2 cellular contexts compared by ENCODE assay signal in the genomic region with DNA sequence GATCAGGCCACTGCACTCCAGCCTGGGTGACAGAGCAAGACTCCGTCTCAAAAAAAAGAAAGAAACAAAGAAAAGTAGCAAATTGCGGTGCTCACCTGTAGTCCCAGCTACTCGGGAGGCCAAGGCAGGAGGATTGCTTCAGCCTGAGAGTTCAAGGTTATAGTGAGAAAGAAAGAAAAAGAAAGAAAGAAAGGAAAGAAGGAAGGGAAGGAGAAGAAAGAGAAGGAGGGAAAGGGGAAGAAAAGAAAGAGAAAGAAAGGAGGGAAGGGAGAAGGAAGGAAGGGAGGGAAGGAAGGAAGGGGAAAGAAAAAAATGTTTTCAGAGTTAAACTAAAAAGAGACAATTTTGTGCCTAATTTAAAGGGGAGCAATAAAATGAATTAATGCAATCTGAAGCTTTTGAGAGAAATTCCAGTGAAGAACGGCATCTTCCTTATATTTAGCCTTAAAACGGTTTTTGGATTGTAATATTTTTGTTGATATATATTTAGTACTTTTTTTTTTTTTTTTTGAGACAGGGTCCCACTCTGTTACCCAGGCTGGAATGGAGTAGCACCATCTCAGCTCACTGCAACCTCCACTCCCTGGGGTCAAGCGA.
TF ChIP-seq lines count a peak whose summit lies in the region.

No MANE protein-coding gene starts in this region.

TF ChIP-seq in GM23338, 12 proteins besides CTCF, POLR2A, EP300 and RAD21 (continues in another document):
- TF ChIP-seq EZH2phosphoT487 (IDR thresholded peaks at IDR 0.05; ENCODE audit: unreplicated experiment) (no peak), EZH2 (IDR thresholded peaks at IDR 0.05; ENCODE audit: low read depth, unreplicated experiment) (no peak), STAT1 (IDR thresholded peaks at IDR 0.05; ENCODE audit: unreplicated experiment) (no peak), POLR2AphosphoS5 (IDR thresholded peaks at IDR 0.05; ENCODE audit: low read depth) (no peak), CREB1 (CRISPR knock-in tag; IDR thresholded peaks at IDR 0.05; ENCODE audit: low read depth) (no peak), ZNF114 (CRISPR knock-in tag; IDR thresholded peaks at IDR 0.05) (no peak)
- TF ChIP-seq, protein P1, sequence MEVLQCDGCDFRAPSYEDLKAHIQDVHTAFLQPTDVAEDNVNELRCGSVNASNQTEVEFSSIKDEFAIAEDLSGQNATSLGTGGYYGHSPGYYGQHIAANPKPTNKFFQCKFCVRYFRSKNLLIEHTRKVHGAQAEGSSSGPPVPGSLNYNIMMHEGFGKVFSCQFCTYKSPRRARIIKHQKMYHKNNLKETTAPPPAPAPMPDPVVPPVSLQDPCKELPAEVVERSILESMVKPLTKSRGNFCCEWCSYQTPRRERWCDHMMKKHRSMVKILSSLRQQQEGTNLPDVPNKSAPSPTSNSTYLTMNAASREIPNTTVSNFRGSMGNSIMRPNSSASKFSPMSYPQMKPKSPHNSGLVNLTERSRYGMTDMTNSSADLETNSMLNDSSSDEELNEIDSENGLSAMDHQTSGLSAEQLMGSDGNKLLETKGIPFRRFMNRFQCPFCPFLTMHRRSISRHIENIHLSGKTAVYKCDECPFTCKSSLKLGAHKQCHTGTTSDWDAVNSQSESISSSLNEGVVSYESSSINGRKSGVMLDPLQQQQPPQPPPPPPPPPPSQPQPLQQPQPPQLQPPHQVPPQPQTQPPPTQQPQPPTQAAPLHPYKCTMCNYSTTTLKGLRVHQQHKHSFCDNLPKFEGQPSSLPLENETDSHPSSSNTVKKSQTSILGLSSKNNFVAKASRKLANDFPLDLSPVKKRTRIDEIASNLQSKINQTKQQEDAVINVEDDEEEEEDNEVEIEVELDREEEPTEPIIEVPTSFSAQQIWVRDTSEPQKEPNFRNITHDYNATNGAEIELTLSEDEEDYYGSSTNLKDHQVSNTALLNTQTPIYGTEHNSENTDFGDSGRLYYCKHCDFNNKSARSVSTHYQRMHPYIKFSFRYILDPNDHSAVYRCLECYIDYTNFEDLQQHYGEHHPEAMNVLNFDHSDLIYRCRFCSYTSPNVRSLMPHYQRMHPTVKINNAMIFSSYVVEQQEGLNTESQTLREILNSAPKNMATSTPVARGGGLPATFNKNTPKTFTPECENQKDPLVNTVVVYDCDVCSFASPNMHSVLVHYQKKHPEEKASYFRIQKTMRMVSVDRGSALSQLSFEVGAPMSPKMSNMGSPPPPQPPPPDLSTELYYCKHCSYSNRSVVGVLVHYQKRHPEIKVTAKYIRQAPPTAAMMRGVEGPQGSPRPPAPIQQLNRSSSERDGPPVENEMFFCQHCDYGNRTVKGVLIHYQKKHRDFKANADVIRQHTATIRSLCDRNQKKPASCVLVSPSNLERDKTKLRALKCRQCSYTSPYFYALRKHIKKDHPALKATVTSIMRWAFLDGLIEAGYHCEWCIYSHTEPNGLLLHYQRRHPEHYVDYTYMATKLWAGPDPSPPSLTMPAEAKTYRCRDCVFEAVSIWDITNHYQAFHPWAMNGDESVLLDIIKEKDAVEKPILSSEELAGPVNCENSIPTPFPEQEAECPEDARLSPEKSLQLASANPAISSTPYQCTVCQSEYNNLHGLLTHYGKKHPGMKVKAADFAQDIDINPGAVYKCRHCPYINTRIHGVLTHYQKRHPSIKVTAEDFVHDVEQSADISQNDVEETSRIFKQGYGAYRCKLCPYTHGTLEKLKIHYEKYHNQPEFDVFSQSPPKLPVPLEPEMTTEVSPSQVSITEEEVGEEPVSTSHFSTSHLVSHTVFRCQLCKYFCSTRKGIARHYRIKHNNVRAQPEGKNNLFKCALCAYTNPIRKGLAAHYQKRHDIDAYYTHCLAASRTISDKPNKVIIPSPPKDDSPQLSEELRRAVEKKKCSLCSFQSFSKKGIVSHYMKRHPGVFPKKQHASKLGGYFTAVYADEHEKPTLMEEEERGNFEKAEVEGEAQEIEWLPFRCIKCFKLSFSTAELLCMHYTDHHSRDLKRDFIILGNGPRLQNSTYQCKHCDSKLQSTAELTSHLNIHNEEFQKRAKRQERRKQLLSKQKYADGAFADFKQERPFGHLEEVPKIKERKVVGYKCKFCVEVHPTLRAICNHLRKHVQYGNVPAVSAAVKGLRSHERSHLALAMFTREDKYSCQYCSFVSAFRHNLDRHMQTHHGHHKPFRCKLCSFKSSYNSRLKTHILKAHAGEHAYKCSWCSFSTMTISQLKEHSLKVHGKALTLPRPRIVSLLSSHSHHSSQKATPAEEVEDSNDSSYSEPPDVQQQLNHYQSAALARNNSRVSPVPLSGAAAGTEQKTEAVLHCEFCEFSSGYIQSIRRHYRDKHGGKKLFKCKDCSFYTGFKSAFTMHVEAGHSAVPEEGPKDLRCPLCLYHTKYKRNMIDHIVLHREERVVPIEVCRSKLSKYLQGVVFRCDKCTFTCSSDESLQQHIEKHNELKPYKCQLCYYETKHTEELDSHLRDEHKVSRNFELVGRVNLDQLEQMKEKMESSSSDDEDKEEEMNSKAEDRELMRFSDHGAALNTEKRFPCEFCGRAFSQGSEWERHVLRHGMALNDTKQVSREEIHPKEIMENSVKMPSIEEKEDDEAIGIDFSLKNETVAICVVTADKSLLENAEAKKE (CRISPR knock-in tag; IDR thresholded peaks at IDR 0.05), result no peak
- TF ChIP-seq, protein P2, sequence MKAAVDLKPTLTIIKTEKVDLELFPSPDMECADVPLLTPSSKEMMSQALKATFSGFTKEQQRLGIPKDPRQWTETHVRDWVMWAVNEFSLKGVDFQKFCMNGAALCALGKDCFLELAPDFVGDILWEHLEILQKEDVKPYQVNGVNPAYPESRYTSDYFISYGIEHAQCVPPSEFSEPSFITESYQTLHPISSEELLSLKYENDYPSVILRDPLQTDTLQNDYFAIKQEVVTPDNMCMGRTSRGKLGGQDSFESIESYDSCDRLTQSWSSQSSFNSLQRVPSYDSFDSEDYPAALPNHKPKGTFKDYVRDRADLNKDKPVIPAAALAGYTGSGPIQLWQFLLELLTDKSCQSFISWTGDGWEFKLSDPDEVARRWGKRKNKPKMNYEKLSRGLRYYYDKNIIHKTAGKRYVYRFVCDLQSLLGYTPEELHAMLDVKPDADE (IDR thresholded peaks at IDR 0.05), result no peak
- TF ChIP-seq, protein P3, sequence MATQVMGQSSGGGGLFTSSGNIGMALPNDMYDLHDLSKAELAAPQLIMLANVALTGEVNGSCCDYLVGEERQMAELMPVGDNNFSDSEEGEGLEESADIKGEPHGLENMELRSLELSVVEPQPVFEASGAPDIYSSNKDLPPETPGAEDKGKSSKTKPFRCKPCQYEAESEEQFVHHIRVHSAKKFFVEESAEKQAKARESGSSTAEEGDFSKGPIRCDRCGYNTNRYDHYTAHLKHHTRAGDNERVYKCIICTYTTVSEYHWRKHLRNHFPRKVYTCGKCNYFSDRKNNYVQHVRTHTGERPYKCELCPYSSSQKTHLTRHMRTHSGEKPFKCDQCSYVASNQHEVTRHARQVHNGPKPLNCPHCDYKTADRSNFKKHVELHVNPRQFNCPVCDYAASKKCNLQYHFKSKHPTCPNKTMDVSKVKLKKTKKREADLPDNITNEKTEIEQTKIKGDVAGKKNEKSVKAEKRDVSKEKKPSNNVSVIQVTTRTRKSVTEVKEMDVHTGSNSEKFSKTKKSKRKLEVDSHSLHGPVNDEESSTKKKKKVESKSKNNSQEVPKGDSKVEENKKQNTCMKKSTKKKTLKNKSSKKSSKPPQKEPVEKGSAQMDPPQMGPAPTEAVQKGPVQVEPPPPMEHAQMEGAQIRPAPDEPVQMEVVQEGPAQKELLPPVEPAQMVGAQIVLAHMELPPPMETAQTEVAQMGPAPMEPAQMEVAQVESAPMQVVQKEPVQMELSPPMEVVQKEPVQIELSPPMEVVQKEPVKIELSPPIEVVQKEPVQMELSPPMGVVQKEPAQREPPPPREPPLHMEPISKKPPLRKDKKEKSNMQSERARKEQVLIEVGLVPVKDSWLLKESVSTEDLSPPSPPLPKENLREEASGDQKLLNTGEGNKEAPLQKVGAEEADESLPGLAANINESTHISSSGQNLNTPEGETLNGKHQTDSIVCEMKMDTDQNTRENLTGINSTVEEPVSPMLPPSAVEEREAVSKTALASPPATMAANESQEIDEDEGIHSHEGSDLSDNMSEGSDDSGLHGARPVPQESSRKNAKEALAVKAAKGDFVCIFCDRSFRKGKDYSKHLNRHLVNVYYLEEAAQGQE (IDR thresholded peaks at IDR 0.05; ENCODE audit: unreplicated experiment), result no peak

TF ChIP-seq in IMR-90, 13 proteins besides CTCF, POLR2A, EP300 and RAD21:
- TF ChIP-seq FOS (IDR thresholded peaks at IDR 0.05; ENCODE audit: low read depth, low read length), result no peak
- TF ChIP-seq, protein P4, sequence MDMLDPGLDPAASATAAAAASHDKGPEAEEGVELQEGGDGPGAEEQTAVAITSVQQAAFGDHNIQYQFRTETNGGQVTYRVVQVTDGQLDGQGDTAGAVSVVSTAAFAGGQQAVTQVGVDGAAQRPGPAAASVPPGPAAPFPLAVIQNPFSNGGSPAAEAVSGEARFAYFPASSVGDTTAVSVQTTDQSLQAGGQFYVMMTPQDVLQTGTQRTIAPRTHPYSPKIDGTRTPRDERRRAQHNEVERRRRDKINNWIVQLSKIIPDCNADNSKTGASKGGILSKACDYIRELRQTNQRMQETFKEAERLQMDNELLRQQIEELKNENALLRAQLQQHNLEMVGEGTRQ (IDR thresholded peaks at IDR 0.05; ENCODE audit: low read depth, low read length), result no peak
